In the genomic region with DNA sequence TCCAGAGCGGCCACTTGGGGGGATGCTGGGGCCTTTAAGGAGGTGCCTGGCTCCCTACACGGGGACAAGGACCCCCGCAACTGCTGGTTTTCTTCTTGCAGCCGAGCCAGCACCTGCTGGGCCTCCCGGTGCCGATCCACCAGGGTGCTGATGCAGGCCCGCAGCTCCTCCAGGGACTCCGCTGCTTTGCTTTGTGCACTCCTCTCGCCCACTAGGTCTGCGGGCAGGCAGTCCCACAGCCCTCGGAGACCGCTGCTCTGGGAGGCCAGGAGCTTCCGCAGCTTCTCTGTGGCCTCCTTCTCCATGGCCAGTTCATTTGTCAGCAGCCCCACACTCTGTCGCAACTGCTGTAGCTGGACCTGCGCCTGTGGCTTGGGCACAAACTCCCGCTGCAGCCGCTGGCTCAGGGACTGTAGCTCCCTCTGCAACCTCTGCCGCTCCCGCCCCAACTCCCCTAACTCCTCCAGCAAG, we compare ENCODE assay signal across 7 cellular contexts. TPM values are rescaled to one million over a fixed set of nuclear protein-coding genes. Genes with fewer than 3 reads are reported as not detected.
DNase-seq lines count a peak whose midpoint lies in the region; ATAC-seq and TF ChIP-seq lines count a peak whose summit lies in the region.

No MANE protein-coding gene starts in this region.

- POLR2A ChIA-PET in Panc1 (lab: Charles Lee), result no interaction called here

- H3K9me3 ChIP-seq in Panc1 (ENCODE audit: control insufficient read depth, insufficient read depth, low read depth, low read length) (no peaks in the 10 kb centered on the region), lower lobe of right lung (no peaks in the 10 kb centered on the region), testis (no peaks in the 10 kb centered on the region)

- ATAC-seq in Panc1, result peak; percentile 30; the same call in 1 of the 2 replicates
- peak; percentile 62 to 74 for ATAC-seq in lower lobe of right lung
- no peak for ATAC-seq in HG03280 (IDR thresholded peaks at IDR 0.05; ENCODE audit: unreplicated experiment)

- TF ChIP-seq CTCF in Panc1 (IDR thresholded peaks at IDR 0.05) (no peak), coronary artery (IDR thresholded peaks at IDR 0.05) (no peak), lower lobe of right lung (IDR thresholded peaks at IDR 0.05) (no peak), testis (IDR thresholded peaks at IDR 0.05) (no peak)

- in situ Hi-C loops in Panc1 (cut with HindIII; ENCODE audit: low pct_unique_long_range_greater_than_20kb, low sequenced_read_pairs), result no loop called here

- 3 to 38% methylated on average over 9 to 19 of the region's 19 CpGs for WGBS in testis, 2 donors

- TF ChIP-seq POLR2A in testis (IDR thresholded peaks at IDR 0.05), result no peak

- no TSS peak for BruUV-seq in Panc1 (replicated peaks; lab: Mats Ljungman, UMichigan)

- H3K27me3 ChIP-seq in Panc1 (ENCODE audit: control insufficient read depth, insufficient read depth, low read length) (no peaks in the 10 kb centered on the region), lower lobe of right lung (ENCODE audit: low read depth) (peaks cover 6% of the 10 kb centered on the region), testis (no peaks in the 10 kb centered on the region)

- intact Hi-C loops in Panc1 (cut with micrococcal nuclease; ENCODE audit: unreplicated experiment), result no loop called here
- intact Hi-C loops in lower lobe of right lung (cut with DNase I), result no loop called here
- intact Hi-C loops in testis (cut with DNase I; ENCODE audit: low total_unique reads), result no loop called here

- CTCF ChIA-PET in Panc1 (lab: Charles Lee), result no interaction called here

- H3K4me3 ChIP-seq in Panc1 (ENCODE audit: low read depth in 2 of 2, low read length in 2 of 2) (no peak overlapping the region), coronary artery (peak overlapping the region; percentile 64), lower lobe of right lung (peak overlapping the region; percentile 54), testis (peak overlapping the region; percentile 43)

- no peak for DNase-seq in Panc1 (ENCODE audit: low read depth, low spot score)
- no peak for DNase-seq in coronary artery (ENCODE audit: low spot score)
- no peak for DNase-seq in lower lobe of right lung
- peak; percentile 58 for DNase-seq in testis
- no peak for DNase-seq in COR-L47 (lab: John Stamatoyannopoulos, UW)
- DNase-seq in DMS79 (lab: John Stamatoyannopoulos, UW), result no peak

- H3K36me3 ChIP-seq in Panc1 (ENCODE audit: control insufficient read depth, insufficient read depth, low read length), result no peaks in the 10 kb centered on the region
- no peaks in the 10 kb centered on the region for H3K36me3 ChIP-seq in lower lobe of right lung
- H3K36me3 ChIP-seq in testis (ENCODE audit: low read depth, missing control alignments), result no peaks in the 10 kb centered on the region

- H3K27ac ChIP-seq in Panc1 (ENCODE audit: low read length) (no peak overlapping the region), coronary artery (peak overlapping the region; percentile 63 to 76), lower lobe of right lung (peak overlapping the region; percentile 72), testis (peak overlapping the region; percentile 60 to 79)

- H3K4me1 ChIP-seq in Panc1 (ENCODE audit: control insufficient read depth, insufficient read depth, low read length) (no peaks in the 10 kb centered on the region), lower lobe of right lung (peaks cover 22% of the 10 kb centered on the region), testis (peaks cover 18% of the 10 kb centered on the region)

RNA-seq across cellular contexts. Expression of gene ANKRD35, which starts 13.2 kb away (rescaled TPM):
- not detected for total RNA-seq in Panc1 (2021; ENCODE audit: unreplicated experiment)
- not detected for polyA plus RNA-seq in Panc1 (2012; ENCODE audit: insufficient read length)
- total RNA-seq in lower lobe of right lung, result 1.5 TPM
- total RNA-seq in testis, result 1 to 10 TPM; 1.3 to 1.7 TPM
- 3.3 TPM for polyA plus RNA-seq in testis (ENCODE audit: insufficient read depth, low read depth, low replicate concordance)

RNA-seq across cellular contexts. Expression of gene PIAS3, which starts 13.6 kb away (rescaled TPM):
- total RNA-seq in Panc1 (2021; ENCODE audit: unreplicated experiment) (68.1 TPM), lower lobe of right lung (27.7 TPM), testis (10 to 100 TPM; 39.8 to 40.1 TPM)
- 108 TPM for polyA plus RNA-seq in Panc1 (2012; ENCODE audit: insufficient read length)
- polyA plus RNA-seq in testis (ENCODE audit: insufficient read depth, low read depth, low replicate concordance), result 30.9 TPM

RNA-seq across cellular contexts. Expression of gene NUDT17, which starts 27.0 kb away (rescaled TPM):
- total RNA-seq in Panc1 (2021; ENCODE audit: unreplicated experiment) (3.7 TPM), lower lobe of right lung (2.5 TPM), testis (10 to 100 TPM in 1 of 2 donors, 1 to 10 TPM in 1; 9.5 to 13.1 TPM)
- polyA plus RNA-seq in Panc1 (2012; ENCODE audit: insufficient read length), result 4.7 TPM
- 9.5 TPM for polyA plus RNA-seq in testis (ENCODE audit: insufficient read depth, low read depth, low replicate concordance)

RNA-seq across cellular contexts. Expression of gene ITGA10, which starts 37.4 kb away (rescaled TPM):
- total RNA-seq in Panc1 (2021; ENCODE audit: unreplicated experiment) (2.2 TPM), lower lobe of right lung (7.7 TPM), testis (1 to 10 TPM; 4.3 to 6.3 TPM)
- polyA plus RNA-seq in Panc1 (2012; ENCODE audit: insufficient read length), result 1.3 TPM
- polyA plus RNA-seq in testis (ENCODE audit: insufficient read depth, low read depth, low replicate concordance), result 3.4 TPM

RNA-seq across cellular contexts. Expression of gene PEX11B, which starts 46.1 kb away (rescaled TPM):
- total RNA-seq in Panc1 (2021; ENCODE audit: unreplicated experiment) (27.4 TPM), lower lobe of right lung (28.6 TPM), testis (10 to 100 TPM; 42.1 to 42.7 TPM)
- polyA plus RNA-seq in Panc1 (2012; ENCODE audit: insufficient read length), result 28.0 TPM
- 54.8 TPM for polyA plus RNA-seq in testis (ENCODE audit: insufficient read depth, low read depth, low replicate concordance)

Comparison
In these comparisons a context has a peak if more than half of its experiments do, and no peak if none do; other contexts are left out.
1. H3K4me3 ChIP-seq: peak in coronary artery (single experiment), lower lobe of right lung (single experiment) and testis (2 of 2); none in Panc1 (0 of 2).